Comparison of ENCODE assay signal across 12 cellular contexts in genomic region chr12:5872745-5873144, GRCh38.
DNase-seq lines count a peak whose midpoint lies in the region; ATAC-seq, FAIRE-seq and TF ChIP-seq lines count a peak whose summit lies in the region.
"Had no signal": no experiment of that assay in that cellular context is flagged by ENCODE, and none has a peak within 500 bp of the region (broad histone marks: within the 10 kb centered on the region; RNA-seq: fewer than 3 reads in every experiment).

No MANE protein-coding gene starts in this region.

- H3K9ac ChIP-seq in kidney (ENCODE audit: low read length in 2 of 2), result no peak overlapping the region

- no peak overlapping the region for H3K27ac ChIP-seq in C4-2B
- H3K27ac ChIP-seq in HEK293 (ENCODE audit: extremely low read depth, low read depth, low read length), result no peak overlapping the region
- H3K27ac ChIP-seq in kidney (ENCODE audit: low read depth in 2 of 2, low read length in 2 of 2), result no peak overlapping the region

- peak; percentile 43 for TF ChIP-seq CTCF in C4-2B (conservative IDR thresholded peaks at IDR 0.05)
- TF ChIP-seq CTCF in HEK293 (tag by site-specific recombination; IDR thresholded peaks at IDR 0.05), result no peak
- TF ChIP-seq CTCF in kidney (IDR thresholded peaks at IDR 0.05; ENCODE audit: borderline replicate concordance, extremely low read depth, insufficient read depth), result peak; percentile 45

- H3K4me3 Mint-ChIP-seq in naive thymus-derived CD8-positive, alpha-beta T cell, result no peak overlapping the region
- H3K4me3 Mint-ChIP-seq: activated CD4-positive, alpha-beta T cell treated with anti-CD3 and anti-CD28 coated beads, Interleukin-2, amount 10 ng/mL, durations not matched to agents 24 days and 14 days had no signal

- no peaks in the 10 kb centered on the region for H3K9me3 ChIP-seq in HEK293 (ENCODE audit: control insufficient read depth, insufficient read depth, low read depth, low read length)
- no peaks in the 10 kb centered on the region for H3K9me3 ChIP-seq in kidney (ENCODE audit: control insufficient read depth in 1 of 2, low read length in 2 of 2)

- H3K4me1 ChIP-seq in HEK293 (ENCODE audit: control insufficient read depth, insufficient read depth, low read length) (no peaks in the 10 kb centered on the region), kidney (ENCODE audit: control insufficient read depth in 1 of 2, insufficient read depth in 1 of 2, low read depth in 1 of 2, low read length in 2 of 2) (no peaks in the 10 kb centered on the region)

- in situ Hi-C loops in SK-MEL-5 (cut with HindIII; ENCODE audit: low pct_unique_long_range_greater_than_20kb, low sequenced_read_pairs), result no loop called here

- FAIRE-seq in kidney (lab: Jason Lieb, UNC), result no peak

- H3K36me3 ChIP-seq in HEK293 (ENCODE audit: control insufficient read depth in 2 of 2, insufficient read depth in 1 of 2, low read length in 2 of 2) (no peaks in the 10 kb centered on the region), kidney (ENCODE audit: control insufficient read depth in 1 of 2, insufficient read depth in 2 of 2, low read length in 2 of 2) (no peaks in the 10 kb centered on the region)

- DNase-seq in SK-MEL-5 (ENCODE audit: low read depth, low spot score) (peak; percentile 16), kidney (no peak), T-helper 2 cell (no peak)
- no peak for DNase-seq in naive thymus-derived CD8-positive, alpha-beta T cell
- DNase-seq: activated CD4-positive, alpha-beta T cell treated with anti-CD3 and anti-CD28 coated beads, Interleukin-2, amount 10 ng/mL, durations not matched to agents 24 days and 14 days; cerebellar nuclear complex; retina; stimulated activated naive CD4-positive, alpha-beta T cell treated with Interleukin-2 at 50 U/mL for 16 hours had no signal

- H3K4me3 ChIP-seq in HEK293 (ENCODE audit: low read depth, low read length) (no peak overlapping the region), kidney (ENCODE audit: low read length in 2 of 2) (no peak overlapping the region)

- no peaks in the 10 kb centered on the region for H3K9me3 Mint-ChIP-seq in naive thymus-derived CD8-positive, alpha-beta T cell
- H3K9me3 Mint-ChIP-seq: activated CD4-positive, alpha-beta T cell treated with anti-CD3 and anti-CD28 coated beads, Interleukin-2, amount 10 ng/mL, durations not matched to agents 24 days and 14 days had no signal

- POLR2A ChIA-PET in HEK293 (lab: Yijun Ruan, JAX), result no interaction called here
- POLR2A ChIA-PET in naive thymus-derived CD8-positive, alpha-beta T cell (lab: Charles Lee), result no interaction called here

- ATAC-seq in GM21619 (IDR thresholded peaks at IDR 0.05; ENCODE audit: unreplicated experiment) (no peak), HG03108 (IDR thresholded peaks at IDR 0.05; ENCODE audit: unreplicated experiment) (no peak)
- no peak for ATAC-seq in naive thymus-derived CD8-positive, alpha-beta T cell

- no peaks in the 10 kb centered on the region for H3K36me3 Mint-ChIP-seq in naive thymus-derived CD8-positive, alpha-beta T cell

- intact Hi-C loops in kidney (cut with DNase I), result no loop called here

- CTCF ChIA-PET in HEK293 (lab: Yijun Ruan, JAX), result interaction anchor here (0.7 to 1.4 kb wide), 5 partner anchors 42 to 128 kb away, joined by 3 to 13 read pairs (median 3); no protein-coding TSS in a partner anchor

- no peaks in the 10 kb centered on the region for H3K4me1 Mint-ChIP-seq in naive thymus-derived CD8-positive, alpha-beta T cell
- H3K4me1 Mint-ChIP-seq: activated CD4-positive, alpha-beta T cell treated with anti-CD3 and anti-CD28 coated beads, Interleukin-2, amount 10 ng/mL, durations not matched to agents 24 days and 14 days had no signal

- H3K27me3 Mint-ChIP-seq in naive thymus-derived CD8-positive, alpha-beta T cell, result peaks cover 6 to 30% (median 19%) of the 10 kb centered on the region in 5 donors
- H3K27me3 Mint-ChIP-seq: activated CD4-positive, alpha-beta T cell treated with anti-CD3 and anti-CD28 coated beads, Interleukin-2, amount 10 ng/mL, durations not matched to agents 24 days and 14 days had no signal

- H3K27ac Mint-ChIP-seq in naive thymus-derived CD8-positive, alpha-beta T cell, result no peak overlapping the region
- H3K27ac Mint-ChIP-seq: activated CD4-positive, alpha-beta T cell treated with anti-CD3 and anti-CD28 coated beads, Interleukin-2, amount 10 ng/mL, durations not matched to agents 24 days and 14 days had no signal

TF ChIP-seq in HEK293, 187 proteins besides CTCF, POLR2A, EP300 and RAD21:
- TF ChIP-seq PRDM10 (tag by site-specific recombination; IDR thresholded peaks at IDR 0.05), result no peak
- peak; percentile 9; the same call in 1 of the 2 replicates for TF ChIP-seq ZNF654 (tag by site-specific recombination; IDR thresholded peaks at IDR 0.05; ENCODE audit: low read depth)
